Comparison of ENCODE assay signal across 17 cellular contexts in the genomic region with DNA sequence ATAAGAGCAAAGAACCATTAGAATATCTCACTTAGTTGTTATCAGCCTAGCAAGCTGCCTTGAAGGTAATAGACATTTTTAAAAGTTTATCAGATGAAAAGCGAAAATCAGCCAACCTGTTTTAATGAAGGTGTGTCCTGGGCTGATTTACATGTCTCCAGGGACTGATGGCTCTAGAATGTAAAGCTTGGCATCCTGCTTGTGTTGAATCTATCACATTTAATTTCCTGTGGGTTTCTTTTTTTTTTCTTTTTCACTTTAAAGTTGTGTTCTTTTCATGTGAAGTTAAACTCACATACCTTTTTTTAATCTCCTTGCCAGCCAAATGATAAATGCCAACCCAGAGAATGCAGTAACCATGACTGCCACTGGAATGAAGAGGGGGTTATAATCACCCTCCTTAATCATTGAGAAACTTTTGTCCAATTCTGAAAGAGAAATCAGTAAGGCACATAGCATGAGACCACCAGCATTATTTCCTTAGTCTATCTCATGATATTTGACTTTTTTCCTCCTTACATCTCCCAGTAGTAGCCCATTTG.
DNase-seq lines count a peak whose midpoint lies in the region; ATAC-seq lines count a peak whose summit lies in the region.
"Had no signal": no experiment of that assay in that cellular context is flagged by ENCODE, and none has a peak within 500 bp of the region (broad histone marks: within the 10 kb centered on the region; RNA-seq: fewer than 3 reads in every experiment).

No MANE protein-coding gene starts in this region.

- H3K27ac Mint-ChIP-seq in stimulated activated naive CD8-positive, alpha-beta T cell treated with anti-CD3 and anti-CD28 coated beads, Interleukin-15, Interleukin-2, amounts not matched to agents 100 ng/mL and 50 ng/mL, for 24 hours, result peak overlapping the region; percentile 83
- peak overlapping the region; percentile 79 for H3K27ac Mint-ChIP-seq in T-helper 2 cell treated with Interferon-gamma antibody and Interleukin-4, amounts not matched to agents 5 μg/mL and 100 μg/mL, for 36 hours

- H3K27ac ChIP-seq in effector memory CD4-positive, alpha-beta T cell (ENCODE audit: insufficient read depth, low read length, poor library complexity, severe bottlenecking), result peak overlapping the region; percentile 38
- H3K27ac ChIP-seq: hepatocyte had no signal

- no peak for DNase-seq in stimulated activated naive CD8-positive, alpha-beta T cell treated with anti-CD3 and anti-CD28 coated beads, Interleukin-15, Interleukin-2, amounts not matched to agents 100 U/mL and 50 U/mL, for 24 hours
- DNase-seq in T-helper 2 cell treated with Interferon-gamma antibody and Interleukin-4, amounts not matched to agents 5 μg/mL and 100 μg/mL, for 36 hours (ENCODE audit: low spot score), result no peak
- DNase-seq in effector memory CD4-positive, alpha-beta T cell, result no peak
- DNase-seq in stimulated activated naive CD4-positive, alpha-beta T cell treated with Interleukin-2 at 50 U/mL for 16 hours (lab: John Stamatoyannopoulos, UW), result no peak
- no peak for DNase-seq in effector CD8-positive, alpha-beta T cell (lab: John Stamatoyannopoulos, UW)
- DNase-seq: aorta; HCEC 1CT; KG1; NCI-H1092 treated with DMSO at 0.1 percent for 48 hours; NCI-H510A treated with DMSO at 0.1 percent for 48 hours; SHP77 treated with DMSO at 0.1 percent for 48 hours; stimulated activated CD4-positive, alpha-beta T cell treated with anti-CD3 and anti-CD28 coated beads, Interleukin-1b, Interleukin-23, amount 100 ng/mL, for 48 hours had no signal

- no peaks in the 10 kb centered on the region for H3K9me3 ChIP-seq in effector memory CD4-positive, alpha-beta T cell (ENCODE audit: control insufficient read depth, low read length)

- H3K27me3 Mint-ChIP-seq in stimulated activated naive CD8-positive, alpha-beta T cell treated with anti-CD3 and anti-CD28 coated beads, Interleukin-15, Interleukin-2, amounts not matched to agents 100 ng/mL and 50 ng/mL, for 24 hours, result no peaks in the 10 kb centered on the region
- no peaks in the 10 kb centered on the region for H3K27me3 Mint-ChIP-seq in T-helper 2 cell treated with Interferon-gamma antibody and Interleukin-4, amounts not matched to agents 5 μg/mL and 100 μg/mL, for 36 hours (ENCODE audit: low read depth)

- H3K4me3 Mint-ChIP-seq in stimulated activated naive CD8-positive, alpha-beta T cell treated with anti-CD3 and anti-CD28 coated beads, Interleukin-15, Interleukin-2, amounts not matched to agents 100 ng/mL and 50 ng/mL, for 24 hours, result peak overlapping the region; percentile 28
- H3K4me3 Mint-ChIP-seq in T-helper 2 cell treated with Interferon-gamma antibody and Interleukin-4, amounts not matched to agents 5 μg/mL and 100 μg/mL, for 36 hours, result peak overlapping the region; percentile 58

- peaks cover 75% of the 10 kb centered on the region for H3K4me1 ChIP-seq in effector memory CD4-positive, alpha-beta T cell (ENCODE audit: control insufficient read depth, insufficient read depth, low read length, poor library complexity, severe bottlenecking)

- H3K4me1 Mint-ChIP-seq in stimulated activated naive CD8-positive, alpha-beta T cell treated with anti-CD3 and anti-CD28 coated beads, Interleukin-15, Interleukin-2, amounts not matched to agents 100 ng/mL and 50 ng/mL, for 24 hours (ENCODE audit: low read depth), result peaks cover 62% of the 10 kb centered on the region
- peaks cover 89% of the 10 kb centered on the region for H3K4me1 Mint-ChIP-seq in T-helper 2 cell treated with Interferon-gamma antibody and Interleukin-4, amounts not matched to agents 5 μg/mL and 100 μg/mL, for 36 hours (ENCODE audit: low read depth)

- no peaks in the 10 kb centered on the region for H3K27me3 ChIP-seq in effector memory CD4-positive, alpha-beta T cell (replicated peaks; ENCODE audit: control insufficient read depth, insufficient read depth, low read length, poor library complexity, severe bottlenecking)
- H3K27me3 ChIP-seq: hepatocyte had no signal

- ATAC-seq in stimulated activated naive CD8-positive, alpha-beta T cell treated with anti-CD3 and anti-CD28 coated beads, Interleukin-15, Interleukin-2, amounts not matched to agents 100 U/mL and 50 U/mL, for 24 hours, result no peak
- ATAC-seq in HG03520 (IDR thresholded peaks at IDR 0.05; ENCODE audit: unreplicated experiment) (no peak), GM18517 (IDR thresholded peaks at IDR 0.05; ENCODE audit: unreplicated experiment) (no peak)
- ATAC-seq: activated CD4-positive, CD25-positive, alpha-beta regulatory T cell treated with anti-CD3 and anti-CD28 coated beads, Interleukin-2, amount 50 U/mL, for 24 hours had no signal

- H3K9me3 Mint-ChIP-seq in stimulated activated naive CD8-positive, alpha-beta T cell treated with anti-CD3 and anti-CD28 coated beads, Interleukin-15, Interleukin-2, amounts not matched to agents 100 ng/mL and 50 ng/mL, for 24 hours, result no peaks in the 10 kb centered on the region
- no peaks in the 10 kb centered on the region for H3K9me3 Mint-ChIP-seq in T-helper 2 cell treated with Interferon-gamma antibody and Interleukin-4, amounts not matched to agents 5 μg/mL and 100 μg/mL, for 36 hours

- H3K4me3 ChIP-seq in effector memory CD4-positive, alpha-beta T cell (ENCODE audit: insufficient read depth, low read depth, low read length, poor library complexity, severe bottlenecking), result peak overlapping the region; percentile 8
- H3K4me3 ChIP-seq: hepatocyte had no signal

- H3K36me3 Mint-ChIP-seq in stimulated activated naive CD8-positive, alpha-beta T cell treated with anti-CD3 and anti-CD28 coated beads, Interleukin-15, Interleukin-2, amounts not matched to agents 100 ng/mL and 50 ng/mL, for 24 hours (ENCODE audit: low read depth), result peaks cover 83% of the 10 kb centered on the region
- H3K36me3 Mint-ChIP-seq in T-helper 2 cell treated with Interferon-gamma antibody and Interleukin-4, amounts not matched to agents 5 μg/mL and 100 μg/mL, for 36 hours (ENCODE audit: low read depth), result peaks cover 93% of the 10 kb centered on the region

- H3K36me3 ChIP-seq in effector memory CD4-positive, alpha-beta T cell (ENCODE audit: control insufficient read depth, insufficient read depth, low read length), result peaks cover 35% of the 10 kb centered on the region
